9 cellular contexts compared by ENCODE assay signal in the genomic region with DNA sequence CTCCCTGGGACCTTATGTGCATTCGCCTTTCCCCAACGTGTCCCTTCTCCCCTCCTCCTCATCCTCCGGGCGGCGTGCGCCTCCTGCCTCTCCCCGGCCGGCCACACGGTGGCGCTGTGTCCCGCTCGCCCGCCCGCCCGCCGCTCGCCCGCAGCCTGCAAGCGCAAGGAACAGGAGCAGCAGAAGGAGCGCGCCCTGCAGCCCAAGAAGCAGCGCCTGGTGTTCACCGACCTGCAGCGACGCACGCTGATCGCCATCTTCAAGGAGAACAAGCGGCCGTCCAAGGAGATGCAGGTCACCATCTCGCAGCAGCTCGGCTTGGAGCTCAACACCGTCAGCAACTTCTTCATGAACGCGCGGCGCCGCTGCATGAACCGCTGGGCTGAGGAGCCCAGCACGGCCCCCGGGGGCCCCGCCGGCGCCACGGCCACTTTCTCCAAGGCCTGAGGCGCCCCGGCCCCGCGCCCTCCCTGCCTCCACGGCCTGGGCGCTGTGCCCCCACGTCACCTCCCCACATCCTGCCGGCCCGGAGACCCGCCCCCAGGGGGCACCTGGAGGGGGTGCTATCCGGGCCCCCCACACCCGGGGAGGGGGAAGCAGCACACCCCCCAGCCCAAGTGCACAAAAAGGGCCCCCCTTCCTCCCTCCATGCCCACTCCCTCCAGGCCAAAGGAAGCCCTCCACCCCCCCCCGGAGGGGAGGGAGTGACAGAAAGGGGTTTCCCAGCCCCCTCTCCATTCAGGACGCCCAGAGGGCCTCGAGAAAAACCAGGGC. TPM values are rescaled to one million over a fixed set of nuclear protein-coding genes. Genes with fewer than 3 reads are reported as not detected.
DNase-seq lines count a peak whose midpoint lies in the region; ATAC-seq, FAIRE-seq and TF ChIP-seq lines count a peak whose summit lies in the region.
"Had no signal": no experiment of that assay in that cellular context is flagged by ENCODE, and none has a peak within 500 bp of the region (broad histone marks: within the 10 kb centered on the region; RNA-seq: fewer than 3 reads in every experiment).

No MANE protein-coding gene starts in this region.

- no TSS peak for BruUV-seq in IMR-90 (replicated peaks; lab: Mats Ljungman, UMichigan)
- no TSS peak for BruUV-seq in K562 (replicated peaks; lab: Mats Ljungman, UMichigan)

- peaks cover 4% of the 10 kb centered on the region for H3K4me1 Mint-ChIP-seq in mesothelial cell of epicardium

- H2AFZ ChIP-seq in IMR-90 (replicated peaks; ENCODE audit: low read length, poor library complexity), result peak overlapping the region; percentile 65
- peak overlapping the region; percentile 94 for H2AFZ ChIP-seq in K562 (ENCODE audit: low read depth, low read length)

- H4K5ac ChIP-seq in IMR-90 (ENCODE audit: low read depth, low read length), result no peak overlapping the region

- POLR2A ChIA-PET in IMR-90 (lab: Charles Lee; ENCODE audit: unreplicated experiment), result no interaction called here
- POLR2A ChIA-PET in K562 (lab: Yijun Ruan, JAX), result no interaction called here

- H3K4me1 ChIP-seq in IMR-90 (ENCODE audit: control insufficient read depth, insufficient read depth, low read length) (no peaks in the 10 kb centered on the region), K562 (replicated peaks in 1 of 2; ENCODE audit: control insufficient read depth in 2 of 2, insufficient read depth in 2 of 2, low read length in 2 of 2) (peaks cover 0 to 26% of the 10 kb centered on the region in 2 experiments; a peak in 3 of 5 replicates)

- H3K9me3 Mint-ChIP-seq in mesothelial cell of epicardium, result peaks cover 14% of the 10 kb centered on the region

- no peaks in the 10 kb centered on the region for H3K36me3 ChIP-seq in IMR-90 (ENCODE audit: control insufficient read depth, insufficient read depth, low read length)
- no peaks in the 10 kb centered on the region for H3K36me3 ChIP-seq in K562 (ENCODE audit: control insufficient read depth, insufficient read depth, low read length)
- H3K36me3 ChIP-seq: sigmoid colon had no signal

- dilution Hi-C loops in IMR-90 (cut with HindIII; ENCODE audit: low sequenced_read_pairs, unreplicated experiment), result no loop called here

- peak; percentile 57 for ATAC-seq in IMR-90 (ENCODE audit: low read depth)
- ATAC-seq in K562, result peak; percentile 98

- TF ChIP-seq RAD21 in IMR-90 (IDR thresholded peaks at IDR 0.05; ENCODE audit: low read length) (no peak), K562 (CRISPR knock-in tag; conservative IDR thresholded peaks at IDR 0.05 in 1 of 2, IDR thresholded peaks at IDR 0.05 in 1 of 2) (peak; percentile 30 to 81; a peak in 3 of 4 replicates)

- H3K4me3 Mint-ChIP-seq in mesothelial cell of epicardium, result no peak overlapping the region

- peaks cover 2% of the 10 kb centered on the region for H3K36me3 Mint-ChIP-seq in mesothelial cell of epicardium

- peak; percentile 83 for FAIRE-seq in K562 (lab: Jason Lieb, UNC)

- intact Hi-C loops in IMR-90 (cut with micrococcal nuclease), result no loop called here
- intact Hi-C loops in K562 (cut with micrococcal nuclease), result loop anchor here (1.0 to 2.0 kb wide), 3 partner anchors 20 to 51 kb away; a partner anchor contains a TSS

- H3K79me2 ChIP-seq in K562 (ENCODE audit: control insufficient read depth, insufficient read depth, low read length), result no peaks in the 10 kb centered on the region

- DNase-seq in ELF-1 (ENCODE audit: low read depth, low spot score) (peak; percentile 89), IMR-90 (no peak), K562 (ENCODE audit: extremely low read depth in 1 of 4, low spot score in 3 of 4) (peak; percentile 84 to 89 (median 86)), mesothelial cell of epicardium (ENCODE audit: low spot score in 2 of 2, unreplicated experiment in 2 of 2) (no peak), epidermal melanocyte (ENCODE audit: insufficient read length, low spot score) (no peak), AG08395 (ENCODE audit: low spot score) (no peak), GOT3 (lab: John Stamatoyannopoulos, UW) (no peak), hippocampal formation (lab: John Stamatoyannopoulos, UW) (no peak)
- DNase-seq: sigmoid colon had no signal

- H3K79me1 ChIP-seq in IMR-90 (ENCODE audit: low read depth in 1 of 2, low read length in 2 of 2), result no peaks in the 10 kb centered on the region

- peaks cover 61% of the 10 kb centered on the region for H3K27me3 ChIP-seq in IMR-90 (ENCODE audit: control insufficient read depth, insufficient read depth, low read length)
- peaks cover 0 to 19% of the 10 kb centered on the region in 2 experiments; a peak in 1 of 5 replicates for H3K27me3 ChIP-seq in K562 (ENCODE audit: control insufficient read depth in 2 of 2, insufficient read depth in 2 of 2, low read length in 2 of 2)

- H4K8ac ChIP-seq in IMR-90 (ENCODE audit: low read depth in 2 of 2, low read length in 2 of 2), result no peak overlapping the region

- H2BK5ac ChIP-seq in IMR-90 (ENCODE audit: low read depth, low read length, poor library complexity, severe bottlenecking), result no peak overlapping the region

- no peak overlapping the region for H3K27ac Mint-ChIP-seq in mesothelial cell of epicardium

- no peaks in the 10 kb centered on the region for H4K20me1 ChIP-seq in IMR-90 (ENCODE audit: insufficient read depth, low read length)
- H4K20me1 ChIP-seq in K562 (replicated peaks; ENCODE audit: control insufficient read depth, insufficient read depth, low read length), result no peaks in the 10 kb centered on the region

- H3K9me1 ChIP-seq in IMR-90 (ENCODE audit: insufficient read depth, low read length) (no peaks in the 10 kb centered on the region), K562 (ENCODE audit: control insufficient read depth, insufficient read depth, low read length) (no peaks in the 10 kb centered on the region)

- H2BK20ac ChIP-seq in IMR-90 (ENCODE audit: low read depth, low read length), result no peak overlapping the region

- no peak overlapping the region for H2AK5ac ChIP-seq in IMR-90 (ENCODE audit: low read depth, low read length)

- H3K4me2 ChIP-seq in IMR-90 (ENCODE audit: low read depth, low read length), result no peak overlapping the region
- peak overlapping the region; percentile 70 for H3K4me2 ChIP-seq in K562 (ENCODE audit: insufficient read depth, low read length)

- H4K91ac ChIP-seq in IMR-90 (ENCODE audit: insufficient read depth, low read depth, low read length), result no peak overlapping the region

- WGBS in IMR-90 (ENCODE audit: extremely low coverage in 2 of 2, insufficient read length in 1 of 2), 2 experiments, result 17% methylated on average over 22 of the region's 59 CpGs; no CpG with 5 or more reads in 1 of the 2 experiments
- 4% methylated on average over 37 of the region's 59 CpGs for WGBS in K562 (ENCODE audit: insufficient coverage, low coverage, missing lambda C conversion rate)

- no peak overlapping the region for H3K18ac ChIP-seq in IMR-90 (ENCODE audit: low read depth, low read length)

- no peak for TF ChIP-seq POLR2A in IMR-90 (IDR thresholded peaks at IDR 0.05; ENCODE audit: low read depth, low read length)
- no peak for TF ChIP-seq POLR2A in K562 (conservative IDR thresholded peaks at IDR 0.05)

- no peak overlapping the region for H3K9ac ChIP-seq in IMR-90 (ENCODE audit: low read depth, low read length)
- H3K9ac ChIP-seq in K562 (ENCODE audit: insufficient read depth in 1 of 2, low read depth in 2 of 2, low read length in 2 of 2), result peak overlapping the region in 1 of 2 experiments; percentile 80; a peak in 2 of 4 replicates

- H3K27ac ChIP-seq in IMR-90 (ENCODE audit: insufficient read depth, low read length) (no peak overlapping the region), K562 (ENCODE audit: extremely low read depth, low read depth, low read length) (no peak overlapping the region)
- H3K27ac ChIP-seq: sigmoid colon had no signal

- in situ Hi-C loops in IMR-90 (cut with MboI; ENCODE audit: low sequenced_read_pairs), result loop anchor here (25.0 kb wide), 1 partner anchor 238 kb away; no protein-coding TSS in a partner anchor
- in situ Hi-C loops in K562 (cut with MboI), result no loop called here

- CTCF ChIA-PET in IMR-90 (lab: Yijun Ruan, JAX), result no interaction called here
- CTCF ChIA-PET in K562 (lab: Yijun Ruan, JAX; ENCODE audit: low intra/inter-chr PET ratio), result interaction anchor here (0.6 to 1.6 kb wide), 5 partner anchors 21 to 103 kb away, joined by 3 to 7 read pairs (median 3); a partner anchor contains a TSS

- TF ChIP-seq CTCF in IMR-90 (conservative IDR thresholded peaks at IDR 0.05; ENCODE audit: low read depth, low read length), result peak; percentile 26; the same call in 1 of the 2 replicates
- peak; percentile 77 to 97 (median 90) for TF ChIP-seq CTCF in K562 (IDR thresholded peaks at IDR 0.05 in 2 of 3, conservative IDR thresholded peaks at IDR 0.05 in 1 of 3; ENCODE audit: insufficient read depth in 2 of 3, low read depth in 1 of 3, low read length in 3 of 3)
- peak; percentile 50 for TF ChIP-seq CTCF in mesothelial cell of epicardium (IDR thresholded peaks at IDR 0.05; ENCODE audit: unreplicated experiment)

- no peak overlapping the region for H2BK15ac ChIP-seq in IMR-90 (ENCODE audit: low read depth, low read length)

- no peak overlapping the region for H3K56ac ChIP-seq in IMR-90 (ENCODE audit: extremely low read depth, insufficient read depth, low read length)

- H2BK120ac ChIP-seq in IMR-90 (ENCODE audit: low read depth, low read length), result no peak overlapping the region

- no peak overlapping the region for H3K4me3 ChIP-seq in IMR-90 (ENCODE audit: insufficient read depth, low read depth, low read length)
- H3K4me3 ChIP-seq in K562, result peak overlapping the region; percentile 25
- H3K4me3 ChIP-seq: sigmoid colon had no signal

- no peak for TF ChIP-seq EP300 in K562 (IDR thresholded peaks at IDR 0.05; ENCODE audit: low read length)

- peak overlapping the region; percentile 23 for H2AK9ac ChIP-seq in IMR-90 (replicated peaks; ENCODE audit: low read depth, low read length, poor library complexity)

- peaks cover 94% of the 10 kb centered on the region for H3K27me3 Mint-ChIP-seq in mesothelial cell of epicardium (ENCODE audit: low read depth)

- H3K9me3 ChIP-seq in IMR-90 (ENCODE audit: control insufficient read depth, insufficient read depth, low read length) (peaks cover 21% of the 10 kb centered on the region), K562 (replicated peaks; ENCODE audit: control insufficient read depth, insufficient read depth, low read depth, low read length) (peaks cover 11% of the 10 kb centered on the region)

- H3K4ac ChIP-seq in IMR-90 (ENCODE audit: low read depth, low read length), result no peak overlapping the region

- H3K14ac ChIP-seq in IMR-90 (replicated peaks; ENCODE audit: low read depth, low read length), result no peak overlapping the region

- no peak overlapping the region for H3K23ac ChIP-seq in IMR-90 (ENCODE audit: low read depth, low read length)

RNA-seq across cellular contexts. Expression of a gene that starts 21.9 kb away (rescaled TPM):
- total RNA-seq in IMR-90 (2012; rRNA removed) (not detected in 2 replicates), K562 (2014; rRNA removed) (not detected in 2 replicates), K562 (2014; rRNA removed; fragmentation: Illumina TruSeq; extraction: Trizol) (not detected in 2 replicates), K562 (2015; rRNA removed; fragmentation: Illumina TruSeq; extraction: Trizol) (not detected in 2 replicates), K562 (2021) (not detected in 2 replicates), mesothelial cell of epicardium (not detected in 3 replicates)
- polyA plus RNA-seq in IMR-90 (2012; rRNA removed) (not detected in 2 replicates), K562 (2011; rRNA removed) (0.01 TPM in 1 of 2 replicates, not detected in the other), K562 (2014; fragmentation: Illumina TruSeq; extraction: Trizol) (not detected in 2 replicates), K562 (2014; fragmentation: Nextera tagmentation; extraction: Ambion mirVana) (not detected), K562 (2014; rRNA removed) (not detected in 2 replicates)
- not detected in 2 replicates for polyA plus RNA-seq in IMR-90 (2012; cell fraction: cytosol; rRNA removed)
- polyA plus RNA-seq in IMR-90 (2012; cell fraction: nucleus; rRNA removed; ENCODE audit: low replicate concordance), result not detected in 2 replicates
- 0.12 TPM in 1 of 2 replicates, not detected in the other for total RNA-seq in K562 (2011; cell fraction: chromatin; rRNA removed; ENCODE audit: low replicate concordance)
- not detected in 2 replicates for total RNA-seq in K562 (2011; cell fraction: nucleolus; rRNA removed)
- 0.08 TPM in 1 of 2 replicates, not detected in the other for total RNA-seq in K562 (2011; cell fraction: nucleoplasm; rRNA removed)
- polyA plus RNA-seq in K562 (2011; cell fraction: cytosol; rRNA removed), result 0.01 and 0.04 TPM in 2 replicates
- polyA plus RNA-seq in K562 (2011; cell fraction: nucleus; rRNA removed), result 0.06 and 0.14 TPM in 2 replicates
- 0.01 and 0.07 TPM in 2 replicates for polyA plus RNA-seq in K562 (2012)
- 0.03 TPM in 1 of 2 replicates, not detected in the other for polyA minus RNA-seq in K562 (2011; rRNA and poly(A)+ RNA removed)
- polyA minus RNA-seq in K562 (2011; cell fraction: cytosol; rRNA and poly(A)+ RNA removed), result not detected in 2 replicates
- polyA minus RNA-seq in K562 (2011; cell fraction: nucleus; rRNA and poly(A)+ RNA removed), result not detected in 2 replicates
- total RNA-seq: sigmoid colon had no signal
- polyA plus RNA-seq: sigmoid colon had no signal

RNA-seq across cellular contexts. Expression of a gene that starts 36.9 kb away (rescaled TPM):
- total RNA-seq in IMR-90 (2012; rRNA removed), result 1.4 and 1.6 TPM in 2 replicates
- 8.1 and 9.0 TPM in 2 replicates for polyA plus RNA-seq in IMR-90 (2012; rRNA removed)
- 3.2 and 5.2 TPM in 2 replicates for polyA plus RNA-seq in IMR-90 (2012; cell fraction: cytosol; rRNA removed)
- polyA plus RNA-seq in IMR-90 (2012; cell fraction: nucleus; rRNA removed; ENCODE audit: low replicate concordance), result 28.0 and 38.9 TPM in 2 replicates
- 40.7 and 89.4 TPM in 2 replicates for total RNA-seq in K562 (2011; cell fraction: chromatin; rRNA removed; ENCODE audit: low replicate concordance)
- total RNA-seq in K562 (2011; cell fraction: nucleolus; rRNA removed), result 37.1 and 44.7 TPM in 2 replicates
- total RNA-seq in K562 (2011; cell fraction: nucleoplasm; rRNA removed), result 35.0 and 38.7 TPM in 2 replicates
- 3.2 and 5.0 TPM in 2 replicates for total RNA-seq in K562 (2014; rRNA removed)
- total RNA-seq in K562 (2014; rRNA removed; fragmentation: Illumina TruSeq; extraction: Trizol), result 3.2 and 3.6 TPM in 2 replicates
- total RNA-seq in K562 (2015; rRNA removed; fragmentation: Illumina TruSeq; extraction: Trizol), result 3.8 and 4.3 TPM in 2 replicates
- total RNA-seq in K562 (2021), result 12.3 and 13.2 TPM in 2 replicates
- 8.3 and 13.2 TPM in 2 replicates for polyA plus RNA-seq in K562 (2011; rRNA removed)
- 12.0 and 13.1 TPM in 2 replicates for polyA plus RNA-seq in K562 (2011; cell fraction: cytosol; rRNA removed)
- 36.1 and 44.4 TPM in 2 replicates for polyA plus RNA-seq in K562 (2011; cell fraction: nucleus; rRNA removed)
- polyA plus RNA-seq in K562 (2012), result 5.6 and 7.6 TPM in 2 replicates
- 6.0 and 6.4 TPM in 2 replicates for polyA plus RNA-seq in K562 (2014; fragmentation: Illumina TruSeq; extraction: Trizol)
- 1 to 10 TPM; 1.2 to 2.2 TPM for polyA plus RNA-seq in K562 (2014; fragmentation: Nextera tagmentation; extraction: Ambion mirVana)
- polyA plus RNA-seq in K562 (2014; rRNA removed), result 10.1 and 11.9 TPM in 2 replicates
- 9.7 and 10.4 TPM in 2 replicates for polyA minus RNA-seq in K562 (2011; rRNA and poly(A)+ RNA removed)
- polyA minus RNA-seq in K562 (2011; cell fraction: cytosol; rRNA and poly(A)+ RNA removed), result 7.3 and 10.2 TPM in 2 replicates
- polyA minus RNA-seq in K562 (2011; cell fraction: nucleus; rRNA and poly(A)+ RNA removed), result 5.4 and 7.0 TPM in 2 replicates
- 2.2 to 2.4 TPM (median 2.3 TPM) in 3 replicates for total RNA-seq in mesothelial cell of epicardium

Comparison
In these comparisons a context has a peak if more than half of its experiments do, and no peak if none do; other contexts are left out.
1. DNase-seq: peak in ELF-1 (single experiment) and K562 (4 of 4); none in IMR-90 (single experiment), mesothelial cell of epicardium (0 of 2), epidermal melanocyte (single experiment), AG08395 (single experiment), GOT3 (single experiment) and hippocampal formation (0 of 2).
2. CTCF ChIP-seq: peak in every context shown above with its lines; median percentile 90 in K562; 50 in mesothelial cell of epicardium; 26 in IMR-90.